ENCODE assay signal across 8 cellular contexts in genomic region chr2:156340377-156340776, GRCh38. TPM values are rescaled to one million over a fixed set of nuclear protein-coding genes. Genes with fewer than 3 reads are reported as not detected.
A peak's percentile ranks its signal among the peaks of the same experiment; 100 is the strongest.
DNase-seq lines count a peak whose midpoint lies in the region; ATAC-seq and TF ChIP-seq lines count a peak whose summit lies in the region.

No MANE protein-coding gene starts in this region.

- H3K27ac ChIP-seq in coronary artery = peak overlapping the region; percentile 99 to 100
- H3K27ac ChIP-seq in sigmoid colon = peak overlapping the region; percentile 97 to 100 (median 100)

- H3F3A ChIP-seq in Loucy (ENCODE audit: low read depth) = peaks cover 5% of the 10 kb centered on the region; the same call in 1 of the 2 replicates

- H3K27me3 ChIP-seq in Loucy (ENCODE audit: insufficient read depth, low read length, poor library complexity, severe bottlenecking) = peaks cover 3% of the 10 kb centered on the region
- H3K27me3 ChIP-seq in sigmoid colon = no peaks in the 10 kb centered on the region

- H3K9me2 ChIP-seq in Loucy (replicated peaks; ENCODE audit: low read depth, low read length) = no peaks in the 10 kb centered on the region

- 32 to 44% methylated on average over 1 of the region's 1 CpG for WGBS in sigmoid colon, 2 donors

- H3K9ac ChIP-seq in Loucy (ENCODE audit: low read depth, low read length, poor library complexity, severe bottlenecking) = peak overlapping the region; percentile 99

- no peak for TF ChIP-seq POLR2A in sigmoid colon (IDR thresholded peaks at IDR 0.05)

- H3K4me2 ChIP-seq in Loucy (ENCODE audit: low read depth, low read length, poor library complexity, severe bottlenecking) = peak overlapping the region; percentile 84

- in situ Hi-C loops in G401 (cut with HindIII; ENCODE audit: low sequenced_read_pairs) (no loop called here), ACHN (cut with HindIII; ENCODE audit: low pct_ligation_motif_present, low pct_unique_long_range_greater_than_20kb, low sequenced_read_pairs) (loop anchor here (25.0 kb wide), 1 partner anchor 247 kb away; no protein-coding TSS in a partner anchor)

- no peak for TF ChIP-seq EP300 in sigmoid colon (IDR thresholded peaks at IDR 0.05)

- ATAC-seq in GM19467 (IDR thresholded peaks at IDR 0.05; ENCODE audit: unreplicated experiment) (no peak), GM18873 (IDR thresholded peaks at IDR 0.05; ENCODE audit: low FRiP score, unreplicated experiment) (no peak)

- no peaks in the 10 kb centered on the region for H3K36me3 ChIP-seq in Loucy (ENCODE audit: insufficient read depth, low read length)
- no peaks in the 10 kb centered on the region for H3K36me3 ChIP-seq in sigmoid colon

- DNase-seq in G401 (ENCODE audit: low spot score) (peak; percentile 30), coronary artery (ENCODE audit: low spot score) (no peak), sigmoid colon (no peak), ACHN (no peak), NCI-H1092 treated with DMSO at 0.1 percent for 48 hours (lab: John Stamatoyannopoulos, UW) (no peak)

- H4K20me1 ChIP-seq in Loucy (ENCODE audit: insufficient read depth, low read length, poor library complexity, severe bottlenecking) = no peaks in the 10 kb centered on the region

- H3K4me3 ChIP-seq in Loucy (ENCODE audit: low read length, poor library complexity, severe bottlenecking) (peak overlapping the region; percentile 94), coronary artery (peak overlapping the region; percentile 91), sigmoid colon (peak overlapping the region in 1 of 4 donors; percentile 99)

- H2AFZ ChIP-seq in Loucy (ENCODE audit: low read length) = no peak overlapping the region

- intact Hi-C loops in sigmoid colon (cut with DNase I) = loop anchor here (5.0 kb wide), 1 partner anchor 247 kb away; no protein-coding TSS in a partner anchor

- H3K79me2 ChIP-seq in Loucy (ENCODE audit: insufficient read depth, low read length) = peaks cover 35% of the 10 kb centered on the region

- no peaks in the 10 kb centered on the region for H3K9me3 ChIP-seq in Loucy (ENCODE audit: insufficient read depth, low read depth, low read length)
- H3K9me3 ChIP-seq in sigmoid colon = no peaks in the 10 kb centered on the region

- H3K4me1 ChIP-seq in Loucy (ENCODE audit: insufficient read depth, low read length, poor library complexity, severe bottlenecking) (peaks cover 56% of the 10 kb centered on the region), sigmoid colon (peaks cover 0 to 12% (median 11%) of the 10 kb centered on the region in 4 donors)

- TF ChIP-seq CTCF in Loucy (conservative IDR thresholded peaks at IDR 0.05; ENCODE audit: low read length) (no peak), coronary artery (IDR thresholded peaks at IDR 0.05) (no peak), sigmoid colon (IDR thresholded peaks at IDR 0.05) (no peak)

RNA-seq across cellular contexts. Expression of gene NR4A2, which starts 7.9 kb away (rescaled TPM):
- not detected in 2 replicates for total RNA-seq in G401 (2014; rRNA removed; shearing (Covaris generic))
- 1 to 10 TPM; 1.8 to 5.0 (median 2.6) TPM for total RNA-seq in sigmoid colon
- polyA plus RNA-seq in sigmoid colon = 10 to 100 TPM in 1 of 3 donors, 1 to 10 TPM in 2; 1.8 to 11.3 (median 2.8) TPM
